ENCODE assay signal across 8 cellular contexts in genomic region chr7:130921391-130922180, GRCh38.
DNase-seq lines count a peak whose midpoint lies in the region; ATAC-seq and TF ChIP-seq lines count a peak whose summit lies in the region.

No MANE protein-coding gene starts in this region.

- H3K27me3 Mint-ChIP-seq in activated naive CD4-positive, alpha-beta T cell treated with anti-CD3 and anti-CD28 coated beads, Interleukin-2, amount 50 U/mL, for 24 hours = no peaks in the 10 kb centered on the region

- DNase-seq in HT-29 (ENCODE audit: low spot score) (peak; percentile 60), left ventricle myocardium superior (peak; percentile 67), retinal pigment epithelial cell (ENCODE audit: low read depth) (peak; percentile 80), NCI-H2171 (lab: John Stamatoyannopoulos, UW) (no peak), 8988T (no peak)

- peaks cover 85% of the 10 kb centered on the region for H3K4me1 Mint-ChIP-seq in activated naive CD4-positive, alpha-beta T cell treated with anti-CD3 and anti-CD28 coated beads, Interleukin-2, amount 50 U/mL, for 24 hours

- ATAC-seq in left ventricle myocardium superior (peak; percentile 84), GM18873 (IDR thresholded peaks at IDR 0.05; ENCODE audit: low FRiP score, unreplicated experiment) (no peak), HG03469 (IDR thresholded peaks at IDR 0.05; ENCODE audit: unreplicated experiment) (no peak)

- peak overlapping the region; percentile 13 for H3K4me3 ChIP-seq in retinal pigment epithelial cell (ENCODE audit: low read length)

- intact Hi-C loops in left ventricle myocardium superior (cut with micrococcal nuclease) = no loop called here

- H3K4me3 Mint-ChIP-seq in activated naive CD4-positive, alpha-beta T cell treated with anti-CD3 and anti-CD28 coated beads, Interleukin-2, amount 50 U/mL, for 24 hours = no peak overlapping the region

- no peak for TF ChIP-seq CTCF in retinal pigment epithelial cell (conservative IDR thresholded peaks at IDR 0.05; ENCODE audit: low read depth, low read length)

- H3K27ac Mint-ChIP-seq in activated naive CD4-positive, alpha-beta T cell treated with anti-CD3 and anti-CD28 coated beads, Interleukin-2, amount 50 U/mL, for 24 hours = peak overlapping the region; percentile 62

- H3K9me3 Mint-ChIP-seq in activated naive CD4-positive, alpha-beta T cell treated with anti-CD3 and anti-CD28 coated beads, Interleukin-2, amount 50 U/mL, for 24 hours = no peaks in the 10 kb centered on the region

- peaks cover 37% of the 10 kb centered on the region for H3K36me3 Mint-ChIP-seq in activated naive CD4-positive, alpha-beta T cell treated with anti-CD3 and anti-CD28 coated beads, Interleukin-2, amount 50 U/mL, for 24 hours

Comparison
In these comparisons a context has a peak if more than half of its experiments do, and no peak if none do; other contexts are left out.
1. DNase-seq: peak in HT-29 (single experiment), left ventricle myocardium superior (single experiment) and retinal pigment epithelial cell (single experiment); none in NCI-H2171 (single experiment) and 8988T (single experiment).